25 cellular contexts compared by ENCODE assay signal in genomic region chr12:114045333-114045732, GRCh38.
"Had no signal": no experiment of that assay in that cellular context is flagged by ENCODE, and none has a peak within 500 bp of the region (broad histone marks: within the 10 kb centered on the region; RNA-seq: fewer than 3 reads in every experiment).

No MANE protein-coding gene starts in this region.

- H3K27ac ChIP-seq: colonic mucosa, dorsolateral prefrontal cortex, esophagus muscularis mucosa, left lung, neutrophil, ovary, psoas muscle, skin epidermis, thyroid gland, upper lobe of right lung, VCaP had no signal

- H3K36me3 ChIP-seq: colonic mucosa, esophagus muscularis mucosa, left lung, neutrophil, ovary, thyroid gland, upper lobe of right lung had no signal

- FAIRE-seq: astrocyte, endothelial cell of umbilical vein, kidney had no signal

- H3K4me1 ChIP-seq: colonic mucosa, esophagus muscularis mucosa, left lung, psoas muscle, thyroid gland, upper lobe of right lung had no signal

- H3K9me3 ChIP-seq: colonic mucosa, esophagus muscularis mucosa, left lung, neutrophil, ovary, psoas muscle, thyroid gland, upper lobe of right lung had no signal

- H3K27me3 ChIP-seq: colonic mucosa, ovary, thyroid gland had no signal

- DNase-seq: activated CD4-positive, alpha-beta T cell treated with anti-CD3 and anti-CD28 coated beads, Interleukin-2, amount 50 U/mL, for 1 hour; activated CD8-positive, alpha-beta memory T cell treated with anti-CD3 and anti-CD28 coated beads for 24 hours; activated CD8-positive, alpha-beta memory T cell treated with anti-CD3 and anti-CD28 coated beads, Interleukin-2, amount 50 U/mL, for 4 hours; activated naive CD4-positive, alpha-beta T cell; activated naive CD8-positive, alpha-beta T cell treated with anti-CD3 and anti-CD28 coated beads for 36 hours; activated T-cell treated with anti-CD3 and anti-CD28 coated beads, Interleukin-2, amount 50 U/mL, for 4 hours; colonic mucosa; dorsolateral prefrontal cortex; effector memory CD8-positive, alpha-beta T cell; kidney; left lung; midbrain; ovary; psoas muscle; right cardiac atrium; stimulated activated CD4-positive, alpha-beta T cell treated with anti-CD3 and anti-CD28 coated beads, Interleukin-1b, Interleukin-23, amount 100 ng/mL, for 48 hours; substantia nigra; thyroid gland; upper lobe of right lung had no signal

- H3K4me3 ChIP-seq: colonic mucosa, dorsolateral prefrontal cortex, esophagus muscularis mucosa, left lung, ovary, psoas muscle, skin epidermis, thyroid gland, upper lobe of right lung had no signal
